In the genomic region with DNA sequence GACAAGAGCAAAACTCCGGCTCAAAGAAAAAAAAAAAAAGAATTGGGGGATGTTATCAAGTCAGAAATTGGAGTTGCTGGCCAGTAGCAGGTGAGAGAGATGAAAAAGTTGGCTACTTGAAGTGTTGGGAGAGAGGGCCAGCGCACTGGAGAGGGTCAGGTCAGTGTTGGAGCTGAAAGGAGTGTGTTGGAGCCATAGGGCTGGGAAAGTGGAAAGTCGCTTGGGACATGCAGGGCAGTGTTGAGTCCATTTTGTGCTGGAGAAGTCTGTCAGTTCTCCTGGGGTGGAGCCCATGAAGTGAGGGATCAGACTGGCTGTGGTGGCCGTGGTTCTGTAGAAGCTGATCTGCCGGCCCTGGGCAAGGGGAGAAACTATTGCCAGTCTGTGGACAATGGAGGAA, we compare ENCODE assay signal across 3 cellular contexts.
TF ChIP-seq lines count a peak whose summit lies in the region.

No MANE protein-coding gene starts in this region.

TF ChIP-seq in SK-N-SH, 30 proteins besides CTCF, POLR2A, EP300 and RAD21:
- no peak for TF ChIP-seq RXRA (IDR thresholded peaks at IDR 0.05; ENCODE audit: borderline replicate concordance, low read depth)
- TF ChIP-seq RFX5 (IDR thresholded peaks at IDR 0.05; ENCODE audit: low read length) = no peak
- TF ChIP-seq YY1 (IDR thresholded peaks at IDR 0.05; ENCODE audit: low read depth) = no peak
- no peak for TF ChIP-seq NRF1 (IDR thresholded peaks at IDR 0.05; ENCODE audit: low read depth, low read length)
- TF ChIP-seq NFIC (IDR thresholded peaks at IDR 0.05; ENCODE audit: borderline replicate concordance) = no peak
- TF ChIP-seq, protein P1, sequence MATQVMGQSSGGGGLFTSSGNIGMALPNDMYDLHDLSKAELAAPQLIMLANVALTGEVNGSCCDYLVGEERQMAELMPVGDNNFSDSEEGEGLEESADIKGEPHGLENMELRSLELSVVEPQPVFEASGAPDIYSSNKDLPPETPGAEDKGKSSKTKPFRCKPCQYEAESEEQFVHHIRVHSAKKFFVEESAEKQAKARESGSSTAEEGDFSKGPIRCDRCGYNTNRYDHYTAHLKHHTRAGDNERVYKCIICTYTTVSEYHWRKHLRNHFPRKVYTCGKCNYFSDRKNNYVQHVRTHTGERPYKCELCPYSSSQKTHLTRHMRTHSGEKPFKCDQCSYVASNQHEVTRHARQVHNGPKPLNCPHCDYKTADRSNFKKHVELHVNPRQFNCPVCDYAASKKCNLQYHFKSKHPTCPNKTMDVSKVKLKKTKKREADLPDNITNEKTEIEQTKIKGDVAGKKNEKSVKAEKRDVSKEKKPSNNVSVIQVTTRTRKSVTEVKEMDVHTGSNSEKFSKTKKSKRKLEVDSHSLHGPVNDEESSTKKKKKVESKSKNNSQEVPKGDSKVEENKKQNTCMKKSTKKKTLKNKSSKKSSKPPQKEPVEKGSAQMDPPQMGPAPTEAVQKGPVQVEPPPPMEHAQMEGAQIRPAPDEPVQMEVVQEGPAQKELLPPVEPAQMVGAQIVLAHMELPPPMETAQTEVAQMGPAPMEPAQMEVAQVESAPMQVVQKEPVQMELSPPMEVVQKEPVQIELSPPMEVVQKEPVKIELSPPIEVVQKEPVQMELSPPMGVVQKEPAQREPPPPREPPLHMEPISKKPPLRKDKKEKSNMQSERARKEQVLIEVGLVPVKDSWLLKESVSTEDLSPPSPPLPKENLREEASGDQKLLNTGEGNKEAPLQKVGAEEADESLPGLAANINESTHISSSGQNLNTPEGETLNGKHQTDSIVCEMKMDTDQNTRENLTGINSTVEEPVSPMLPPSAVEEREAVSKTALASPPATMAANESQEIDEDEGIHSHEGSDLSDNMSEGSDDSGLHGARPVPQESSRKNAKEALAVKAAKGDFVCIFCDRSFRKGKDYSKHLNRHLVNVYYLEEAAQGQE (IDR thresholded peaks at IDR 0.05; ENCODE audit: low read depth, low read length) = no peak
- TF ChIP-seq SMC3 (IDR thresholded peaks at IDR 0.05; ENCODE audit: low read depth, low read length) = no peak
- no peak for TF ChIP-seq TCF12 (IDR thresholded peaks at IDR 0.05)
- TF ChIP-seq ELF1 (IDR thresholded peaks at IDR 0.05) = no peak
- TF ChIP-seq, protein P2, sequence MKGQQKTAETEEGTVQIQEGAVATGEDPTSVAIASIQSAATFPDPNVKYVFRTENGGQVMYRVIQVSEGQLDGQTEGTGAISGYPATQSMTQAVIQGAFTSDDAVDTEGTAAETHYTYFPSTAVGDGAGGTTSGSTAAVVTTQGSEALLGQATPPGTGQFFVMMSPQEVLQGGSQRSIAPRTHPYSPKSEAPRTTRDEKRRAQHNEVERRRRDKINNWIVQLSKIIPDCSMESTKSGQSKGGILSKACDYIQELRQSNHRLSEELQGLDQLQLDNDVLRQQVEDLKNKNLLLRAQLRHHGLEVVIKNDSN (IDR thresholded peaks at IDR 0.05; ENCODE audit: borderline replicate concordance, low read depth) = no peak
- TF ChIP-seq, protein P3, sequence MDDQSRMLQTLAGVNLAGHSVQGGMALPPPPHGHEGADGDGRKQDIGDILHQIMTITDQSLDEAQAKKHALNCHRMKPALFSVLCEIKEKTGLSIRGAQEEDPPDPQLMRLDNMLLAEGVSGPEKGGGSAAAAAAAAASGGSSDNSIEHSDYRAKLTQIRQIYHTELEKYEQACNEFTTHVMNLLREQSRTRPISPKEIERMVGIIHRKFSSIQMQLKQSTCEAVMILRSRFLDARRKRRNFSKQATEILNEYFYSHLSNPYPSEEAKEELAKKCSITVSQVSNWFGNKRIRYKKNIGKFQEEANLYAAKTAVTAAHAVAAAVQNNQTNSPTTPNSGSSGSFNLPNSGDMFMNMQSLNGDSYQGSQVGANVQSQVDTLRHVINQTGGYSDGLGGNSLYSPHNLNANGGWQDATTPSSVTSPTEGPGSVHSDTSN (IDR thresholded peaks at IDR 0.05) = no peak
- TF ChIP-seq MXI1 (IDR thresholded peaks at IDR 0.05; ENCODE audit: low read depth, low read length) = no peak

TF ChIP-seq in SK-N-SH treated with all-trans-retinoic acid at 6 μM for 48 hours, 23 proteins besides CTCF, POLR2A, EP300 and RAD21:
- TF ChIP-seq TCF4 (CRISPR knock-in tag; IDR thresholded peaks at IDR 0.05; ENCODE audit: borderline replicate concordance) (no peak), BACH2 (CRISPR knock-in tag; IDR thresholded peaks at IDR 0.05; ENCODE audit: borderline replicate concordance) (no peak), CSDC2 (CRISPR knock-in tag; IDR thresholded peaks at IDR 0.05) (no peak), ARNTL (CRISPR knock-in tag; IDR thresholded peaks at IDR 0.05; ENCODE audit: borderline replicate concordance, low read depth) (no peak)
- TF ChIP-seq, protein P4, sequence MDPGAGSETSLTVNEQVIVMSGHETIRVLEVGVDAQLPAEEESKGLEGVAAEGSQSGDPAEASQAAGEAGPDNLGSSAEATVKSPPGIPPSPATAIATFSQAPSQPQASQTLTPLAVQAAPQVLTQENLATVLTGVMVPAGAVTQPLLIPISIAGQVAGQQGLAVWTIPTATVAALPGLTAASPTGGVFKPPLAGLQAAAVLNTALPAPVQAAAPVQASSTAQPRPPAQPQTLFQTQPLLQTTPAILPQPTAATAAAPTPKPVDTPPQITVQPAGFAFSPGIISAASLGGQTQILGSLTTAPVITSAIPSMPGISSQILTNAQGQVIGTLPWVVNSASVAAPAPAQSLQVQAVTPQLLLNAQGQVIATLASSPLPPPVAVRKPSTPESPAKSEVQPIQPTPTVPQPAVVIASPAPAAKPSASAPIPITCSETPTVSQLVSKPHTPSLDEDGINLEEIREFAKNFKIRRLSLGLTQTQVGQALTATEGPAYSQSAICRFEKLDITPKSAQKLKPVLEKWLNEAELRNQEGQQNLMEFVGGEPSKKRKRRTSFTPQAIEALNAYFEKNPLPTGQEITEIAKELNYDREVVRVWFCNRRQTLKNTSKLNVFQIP (CRISPR knock-in tag; IDR thresholded peaks at IDR 0.05; ENCODE audit: borderline replicate concordance, low read depth) = no peak

TF ChIP-seq in H1, 55 proteins besides CTCF, POLR2A, EP300 and RAD21:
- TF ChIP-seq, protein P5, sequence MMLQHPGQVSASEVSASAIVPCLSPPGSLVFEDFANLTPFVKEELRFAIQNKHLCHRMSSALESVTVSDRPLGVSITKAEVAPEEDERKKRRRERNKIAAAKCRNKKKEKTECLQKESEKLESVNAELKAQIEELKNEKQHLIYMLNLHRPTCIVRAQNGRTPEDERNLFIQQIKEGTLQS (IDR thresholded peaks at IDR 0.05; ENCODE audit: insufficient read depth, low read depth, low read length) = no peak
- TF ChIP-seq BCL11A (IDR thresholded peaks at IDR 0.05; ENCODE audit: low read depth in 2 of 2, low read length in 2 of 2) (no peak), GABPA (IDR thresholded peaks at IDR 0.05; ENCODE audit: borderline replicate concordance, insufficient read depth, low read length) (no peak)
